23 cellular contexts compared by ENCODE assay signal in genomic region chr10:32015386-32015785, GRCh38. TPM values are rescaled to one million over a fixed set of nuclear protein-coding genes. Genes with fewer than 3 reads are reported as not detected.
DNase-seq lines count a peak whose midpoint lies in the region; ATAC-seq, FAIRE-seq and TF ChIP-seq lines count a peak whose summit lies in the region.
"Had no signal": no experiment of that assay in that cellular context is flagged by ENCODE, and none has a peak within 500 bp of the region (broad histone marks: within the 10 kb centered on the region; RNA-seq: fewer than 3 reads in every experiment).

No MANE protein-coding gene starts in this region.

- H3K9ac ChIP-seq in astrocyte (ENCODE audit: low read length) = no peak overlapping the region

- H3K27me3 Mint-ChIP-seq in activated T-cell treated with anti-CD3 and anti-CD28 coated beads, Interleukin-2, amount 50 U/mL, for 72 hours (ENCODE audit: low read depth) = no peaks in the 10 kb centered on the region
- H3K27me3 Mint-ChIP-seq in CD4-positive, CD25-positive, alpha-beta regulatory T cell = peaks cover 5% of the 10 kb centered on the region
- no peaks in the 10 kb centered on the region for H3K27me3 Mint-ChIP-seq in astrocyte (ENCODE audit: low read depth, unreplicated experiment)
- H3K27me3 Mint-ChIP-seq in naive thymus-derived CD8-positive, alpha-beta T cell = no peaks in the 10 kb centered on the region
- H3K27me3 Mint-ChIP-seq: B cell, IgD-negative memory B cell had no signal

- H3K4me1 ChIP-seq in CD4-positive, CD25-positive, alpha-beta regulatory T cell (ENCODE audit: control insufficient read depth, insufficient read depth, low read length, poor library complexity, severe bottlenecking) = no peaks in the 10 kb centered on the region
- H3K4me1 ChIP-seq in astrocyte (ENCODE audit: insufficient read depth, low read length) (no peaks in the 10 kb centered on the region), gastrocnemius medialis (no peaks in the 10 kb centered on the region)
- H3K4me1 ChIP-seq: SJSA1 had no signal

- no peak overlapping the region for H3K4me3 ChIP-seq in CD4-positive, CD25-positive, alpha-beta regulatory T cell (ENCODE audit: low read depth, low read length)
- H3K4me3 ChIP-seq in astrocyte (ENCODE audit: insufficient read depth, low read depth, low read length) = no peak overlapping the region
- no peak overlapping the region for H3K4me3 ChIP-seq in gastrocnemius medialis
- H3K4me3 ChIP-seq: GM23338, SJSA1 had no signal

- peaks cover 97% of the 10 kb centered on the region for H3K36me3 ChIP-seq in CD4-positive, CD25-positive, alpha-beta regulatory T cell (ENCODE audit: control insufficient read depth, insufficient read depth, low read length)
- H3K36me3 ChIP-seq in astrocyte (ENCODE audit: insufficient read depth, low read length) (peaks cover 76% of the 10 kb centered on the region), gastrocnemius medialis (peaks cover 0 to 94% of the 10 kb centered on the region in 2 donors)

- no peaks in the 10 kb centered on the region for H3K9me3 ChIP-seq in CD4-positive, CD25-positive, alpha-beta regulatory T cell (ENCODE audit: control insufficient read depth in 2 of 2, low read length in 2 of 2)
- H3K9me3 ChIP-seq in astrocyte (ENCODE audit: insufficient read depth, low read depth, low read length) (no peaks in the 10 kb centered on the region), gastrocnemius medialis (no peaks in the 10 kb centered on the region)
- H3K9me3 ChIP-seq: SJSA1 had no signal

- DNase-seq in activated T-cell treated with anti-CD3 and anti-CD28 coated beads, Interleukin-2, amount 50 U/mL, for 72 hours = no peak
- DNase-seq in activated T-cell treated with anti-CD3 and anti-CD28 coated beads for 4 hours (no peak), astrocyte (ENCODE audit: low read depth) (no peak), gastrocnemius medialis (no peak), GM03348 (ENCODE audit: low spot score) (no peak)
- no peak for DNase-seq in CD4-positive, CD25-positive, alpha-beta regulatory T cell
- DNase-seq in naive thymus-derived CD8-positive, alpha-beta T cell = no peak
- DNase-seq: H9, NCI-H1048, NCI-H1417, NCI-H1694, NCI-H2081, NCI-H2227 treated with DMSO at 0.1 percent for 48 hours, NCI-H69, Right ventricle myocardium superior, RPMI8226 had no signal

- peaks cover 8% of the 10 kb centered on the region for H3K79me2 ChIP-seq in astrocyte (ENCODE audit: insufficient read depth, low read length)

- no peak overlapping the region for H3K4me3 Mint-ChIP-seq in activated T-cell treated with anti-CD3 and anti-CD28 coated beads, Interleukin-2, amount 50 U/mL, for 72 hours
- no peak overlapping the region for H3K4me3 Mint-ChIP-seq in CD4-positive, CD25-positive, alpha-beta regulatory T cell
- H3K4me3 Mint-ChIP-seq in astrocyte (ENCODE audit: unreplicated experiment) = no peak overlapping the region
- no peak overlapping the region for H3K4me3 Mint-ChIP-seq in naive thymus-derived CD8-positive, alpha-beta T cell
- H3K4me3 Mint-ChIP-seq: B cell, GM23338, H9, IgD-negative memory B cell had no signal

- H3K27ac Mint-ChIP-seq in activated T-cell treated with anti-CD3 and anti-CD28 coated beads, Interleukin-2, amount 50 U/mL, for 72 hours = peak overlapping the region; percentile 35
- peak overlapping the region in 2 of 3 donors; percentile 11 for H3K27ac Mint-ChIP-seq in CD4-positive, CD25-positive, alpha-beta regulatory T cell
- peak overlapping the region; percentile 9 for H3K27ac Mint-ChIP-seq in astrocyte (ENCODE audit: unreplicated experiment)
- H3K27ac Mint-ChIP-seq in naive thymus-derived CD8-positive, alpha-beta T cell = peak overlapping the region in 7 of 10 donors; percentile 19 to 75 (median 58)
- H3K27ac Mint-ChIP-seq: B cell, GM23338 had no signal

- POLR2A ChIA-PET in naive thymus-derived CD8-positive, alpha-beta T cell (lab: Charles Lee) = no interaction called here

- no peak overlapping the region for H2AFZ ChIP-seq in astrocyte (ENCODE audit: low read depth, low read length)
- H2AFZ ChIP-seq: GM23338 had no signal

- intact Hi-C loops in gastrocnemius medialis (cut with DNase I; ENCODE audit: low total_unique reads) = no loop called here

- in situ Hi-C loops in gastrocnemius medialis (cut with MboI; ENCODE audit: low sequenced_read_pairs in 4 of 4) = loop anchor here in 1 of 4 donors (25.0 kb wide), 1 partner anchor 153 kb away; no protein-coding TSS in a partner anchor

- no peak for TF ChIP-seq POLR2A in gastrocnemius medialis (IDR thresholded peaks at IDR 0.05)

- no peak for FAIRE-seq in astrocyte (lab: Jason Lieb, UNC)
- FAIRE-seq: D721Med had no signal

- peaks cover 5 to 37% of the 10 kb centered on the region in 2 donors for H3K36me3 Mint-ChIP-seq in activated T-cell treated with anti-CD3 and anti-CD28 coated beads, Interleukin-2, amount 50 U/mL, for 72 hours (ENCODE audit: insufficient read depth in 2 of 2)
- H3K36me3 Mint-ChIP-seq in CD4-positive, CD25-positive, alpha-beta regulatory T cell = peaks cover 36% of the 10 kb centered on the region
- peaks cover 12% of the 10 kb centered on the region for H3K36me3 Mint-ChIP-seq in astrocyte (ENCODE audit: low read depth, unreplicated experiment)
- peaks cover 10 to 92% (median 30%) of the 10 kb centered on the region in 3 donors for H3K36me3 Mint-ChIP-seq in naive thymus-derived CD8-positive, alpha-beta T cell

- H3K9me3 Mint-ChIP-seq in activated T-cell treated with anti-CD3 and anti-CD28 coated beads, Interleukin-2, amount 50 U/mL, for 72 hours = no peaks in the 10 kb centered on the region
- H3K9me3 Mint-ChIP-seq in CD4-positive, CD25-positive, alpha-beta regulatory T cell = no peaks in the 10 kb centered on the region
- no peaks in the 10 kb centered on the region for H3K9me3 Mint-ChIP-seq in astrocyte (ENCODE audit: unreplicated experiment)
- no peaks in the 10 kb centered on the region for H3K9me3 Mint-ChIP-seq in naive thymus-derived CD8-positive, alpha-beta T cell
- H3K9me3 Mint-ChIP-seq: GM23338, H9, IgD-negative memory B cell had no signal

- peaks cover 31% of the 10 kb centered on the region for H4K20me1 ChIP-seq in astrocyte (ENCODE audit: insufficient read depth, low read length)

- ATAC-seq in activated T-cell treated with anti-CD3 and anti-CD28 coated beads, Interleukin-2, amount 50 U/mL, for 72 hours (replicated peaks in 1 of 2) = no peak
- ATAC-seq in CD4-positive, CD25-positive, alpha-beta regulatory T cell (ENCODE audit: low read depth in 2 of 2) = no peak
- ATAC-seq in naive thymus-derived CD8-positive, alpha-beta T cell = no peak
- ATAC-seq in gastrocnemius medialis (no peak), HG03045 (IDR thresholded peaks at IDR 0.05; ENCODE audit: unreplicated experiment) (no peak)
- ATAC-seq: GM23338 had no signal

- H3K27ac ChIP-seq in CD4-positive, CD25-positive, alpha-beta regulatory T cell (ENCODE audit: insufficient read depth, low read length, poor library complexity, severe bottlenecking) = no peak overlapping the region
- no peak overlapping the region for H3K27ac ChIP-seq in astrocyte (ENCODE audit: low read depth, low read length)
- no peak overlapping the region for H3K27ac ChIP-seq in gastrocnemius medialis
- H3K27ac ChIP-seq: C4-2B, SJSA1 had no signal

- TF ChIP-seq CTCF in astrocyte (IDR thresholded peaks at IDR 0.05; ENCODE audit: insufficient read depth, low read depth, low read length) = no peak
- TF ChIP-seq CTCF in gastrocnemius medialis (IDR thresholded peaks at IDR 0.05 in 4 of 5, conservative IDR thresholded peaks at IDR 0.05 in 1 of 5) = no peak

- no peaks in the 10 kb centered on the region for H3K4me1 Mint-ChIP-seq in activated T-cell treated with anti-CD3 and anti-CD28 coated beads, Interleukin-2, amount 50 U/mL, for 72 hours (ENCODE audit: low read depth)
- peaks cover 2 to 8% (median 4%) of the 10 kb centered on the region in 4 donors for H3K4me1 Mint-ChIP-seq in CD4-positive, CD25-positive, alpha-beta regulatory T cell
- no peaks in the 10 kb centered on the region for H3K4me1 Mint-ChIP-seq in astrocyte (ENCODE audit: low read depth, unreplicated experiment)
- peaks cover 0 to 5% (median 2%) of the 10 kb centered on the region in 4 donors for H3K4me1 Mint-ChIP-seq in naive thymus-derived CD8-positive, alpha-beta T cell
- H3K4me1 Mint-ChIP-seq: B cell, GM23338, H9 had no signal

- no peak overlapping the region for H3K4me2 ChIP-seq in astrocyte (ENCODE audit: low read length)
- H3K4me2 ChIP-seq: GM23338 had no signal

- no peaks in the 10 kb centered on the region for H3K27me3 ChIP-seq in CD4-positive, CD25-positive, alpha-beta regulatory T cell (ENCODE audit: control insufficient read depth, insufficient read depth, low read length)
- H3K27me3 ChIP-seq in astrocyte (ENCODE audit: insufficient read depth, low read length) (no peaks in the 10 kb centered on the region), gastrocnemius medialis (no peaks in the 10 kb centered on the region)
- H3K27me3 ChIP-seq: SJSA1 had no signal

RNA-seq across cellular contexts. Expression of gene KIF5B, which starts 40.8 kb away (rescaled TPM):
- total RNA-seq in activated T-cell treated with anti-CD3 and anti-CD28 coated beads, Interleukin-2, amount 50 U/mL, for 72 hours = 10 to 100 TPM; 68.7 to 74.4 TPM
- 69.0 TPM for total RNA-seq in CD4-positive, CD25-positive, alpha-beta regulatory T cell
- 10 to 100 TPM; 20.9 to 31.9 (median 24.6) TPM for polyA plus RNA-seq in CD4-positive, CD25-positive, alpha-beta regulatory T cell
- total RNA-seq in astrocyte (160 and 170 TPM in 2 replicates), gastrocnemius medialis (100 to 1,000 TPM; 123 to 151 (median 142) TPM)
- 10 to 100 TPM; 46.6 to 47.8 TPM for total RNA-seq in naive thymus-derived CD8-positive, alpha-beta T cell
- polyA plus RNA-seq in naive thymus-derived CD8-positive, alpha-beta T cell = 10 to 100 TPM; 17.0 to 19.6 (median 17.9) TPM
